Comparison of ENCODE assay signal across 1 cellular context in the genomic region with DNA sequence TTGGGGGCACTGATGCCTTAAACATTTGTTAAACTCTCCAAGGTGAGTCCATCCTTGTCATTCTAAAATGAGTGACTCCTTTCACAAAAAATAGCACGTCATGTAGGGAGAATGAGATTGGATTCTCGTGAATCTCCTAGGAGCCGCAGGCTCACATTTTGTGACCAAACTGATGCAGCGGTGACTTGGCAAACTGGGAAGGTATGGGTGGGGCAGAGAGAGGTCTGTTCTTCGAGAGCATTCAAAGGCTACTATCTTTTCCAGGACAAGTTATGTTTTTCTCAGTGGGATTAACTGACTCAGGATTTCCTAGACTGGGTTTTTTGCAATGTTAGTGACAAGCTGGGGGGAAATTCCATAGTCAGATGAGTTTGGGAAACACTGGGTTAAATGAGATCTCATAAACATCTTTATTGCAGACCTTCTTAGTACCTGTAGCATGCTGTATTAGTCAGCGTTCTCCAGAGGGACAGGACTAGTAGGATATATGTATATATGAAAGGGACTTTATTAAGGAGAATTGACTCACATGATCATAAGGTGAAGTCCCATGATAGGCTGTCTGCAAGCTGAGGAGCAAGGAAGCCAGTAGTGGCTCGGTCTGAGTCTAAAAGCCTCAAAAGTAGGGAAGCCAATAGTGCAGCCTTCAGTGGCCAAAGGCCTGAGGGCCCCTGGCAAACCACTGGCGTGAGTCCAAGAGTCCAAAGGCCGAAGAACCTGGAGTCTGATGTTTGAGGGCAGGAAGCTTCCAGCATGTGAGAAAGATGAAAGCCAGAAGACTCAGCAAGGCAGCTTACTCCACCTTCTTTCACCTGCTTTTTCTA.
TF ChIP-seq lines count a peak whose summit lies in the region.

No MANE protein-coding gene starts in this region.

TF ChIP-seq in liver, 16 proteins besides CTCF, POLR2A, EP300 and RAD21 (continued from another document):
- TF ChIP-seq, protein P1, sequence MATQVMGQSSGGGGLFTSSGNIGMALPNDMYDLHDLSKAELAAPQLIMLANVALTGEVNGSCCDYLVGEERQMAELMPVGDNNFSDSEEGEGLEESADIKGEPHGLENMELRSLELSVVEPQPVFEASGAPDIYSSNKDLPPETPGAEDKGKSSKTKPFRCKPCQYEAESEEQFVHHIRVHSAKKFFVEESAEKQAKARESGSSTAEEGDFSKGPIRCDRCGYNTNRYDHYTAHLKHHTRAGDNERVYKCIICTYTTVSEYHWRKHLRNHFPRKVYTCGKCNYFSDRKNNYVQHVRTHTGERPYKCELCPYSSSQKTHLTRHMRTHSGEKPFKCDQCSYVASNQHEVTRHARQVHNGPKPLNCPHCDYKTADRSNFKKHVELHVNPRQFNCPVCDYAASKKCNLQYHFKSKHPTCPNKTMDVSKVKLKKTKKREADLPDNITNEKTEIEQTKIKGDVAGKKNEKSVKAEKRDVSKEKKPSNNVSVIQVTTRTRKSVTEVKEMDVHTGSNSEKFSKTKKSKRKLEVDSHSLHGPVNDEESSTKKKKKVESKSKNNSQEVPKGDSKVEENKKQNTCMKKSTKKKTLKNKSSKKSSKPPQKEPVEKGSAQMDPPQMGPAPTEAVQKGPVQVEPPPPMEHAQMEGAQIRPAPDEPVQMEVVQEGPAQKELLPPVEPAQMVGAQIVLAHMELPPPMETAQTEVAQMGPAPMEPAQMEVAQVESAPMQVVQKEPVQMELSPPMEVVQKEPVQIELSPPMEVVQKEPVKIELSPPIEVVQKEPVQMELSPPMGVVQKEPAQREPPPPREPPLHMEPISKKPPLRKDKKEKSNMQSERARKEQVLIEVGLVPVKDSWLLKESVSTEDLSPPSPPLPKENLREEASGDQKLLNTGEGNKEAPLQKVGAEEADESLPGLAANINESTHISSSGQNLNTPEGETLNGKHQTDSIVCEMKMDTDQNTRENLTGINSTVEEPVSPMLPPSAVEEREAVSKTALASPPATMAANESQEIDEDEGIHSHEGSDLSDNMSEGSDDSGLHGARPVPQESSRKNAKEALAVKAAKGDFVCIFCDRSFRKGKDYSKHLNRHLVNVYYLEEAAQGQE (IDR thresholded peaks at IDR 0.05), result peak; percentile 53
